In the genomic region with DNA sequence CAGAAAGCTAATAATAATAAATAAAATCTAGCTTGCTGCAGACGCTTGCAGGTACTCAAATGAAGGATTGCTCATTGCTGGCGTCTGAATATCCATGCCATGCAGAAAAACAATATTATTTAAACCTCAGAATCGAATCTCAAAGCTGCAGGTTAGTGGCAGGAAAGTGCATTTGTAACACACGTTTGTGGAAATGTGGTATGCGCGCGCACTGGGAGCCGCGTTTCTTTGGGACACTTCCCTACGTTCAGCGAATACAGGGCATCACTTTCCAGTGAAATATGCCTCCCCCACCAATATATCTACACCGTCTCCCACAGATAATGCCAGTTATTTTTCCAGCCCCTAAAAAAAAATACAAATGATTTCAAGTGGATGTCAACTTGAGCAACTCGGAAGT, we compare ENCODE assay signal across 1 cellular context.
TF ChIP-seq lines count a peak whose summit lies in the region.

No MANE protein-coding gene starts in this region.

TF ChIP-seq in HEK293, 187 proteins besides CTCF, POLR2A, EP300 and RAD21 (continued from another document):
- TF ChIP-seq, protein P1, sequence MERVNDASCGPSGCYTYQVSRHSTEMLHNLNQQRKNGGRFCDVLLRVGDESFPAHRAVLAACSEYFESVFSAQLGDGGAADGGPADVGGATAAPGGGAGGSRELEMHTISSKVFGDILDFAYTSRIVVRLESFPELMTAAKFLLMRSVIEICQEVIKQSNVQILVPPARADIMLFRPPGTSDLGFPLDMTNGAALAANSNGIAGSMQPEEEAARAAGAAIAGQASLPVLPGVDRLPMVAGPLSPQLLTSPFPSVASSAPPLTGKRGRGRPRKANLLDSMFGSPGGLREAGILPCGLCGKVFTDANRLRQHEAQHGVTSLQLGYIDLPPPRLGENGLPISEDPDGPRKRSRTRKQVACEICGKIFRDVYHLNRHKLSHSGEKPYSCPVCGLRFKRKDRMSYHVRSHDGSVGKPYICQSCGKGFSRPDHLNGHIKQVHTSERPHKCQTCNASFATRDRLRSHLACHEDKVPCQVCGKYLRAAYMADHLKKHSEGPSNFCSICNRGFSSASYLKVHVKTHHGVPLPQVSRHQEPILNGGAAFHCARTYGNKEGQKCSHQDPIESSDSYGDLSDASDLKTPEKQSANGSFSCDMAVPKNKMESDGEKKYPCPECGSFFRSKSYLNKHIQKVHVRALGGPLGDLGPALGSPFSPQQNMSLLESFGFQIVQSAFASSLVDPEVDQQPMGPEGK (tag by site-specific recombination; IDR thresholded peaks at IDR 0.05), result no peak
- no peak for TF ChIP-seq ZNF155 (tag by site-specific recombination; IDR thresholded peaks at IDR 0.05)
- TF ChIP-seq, protein P2, sequence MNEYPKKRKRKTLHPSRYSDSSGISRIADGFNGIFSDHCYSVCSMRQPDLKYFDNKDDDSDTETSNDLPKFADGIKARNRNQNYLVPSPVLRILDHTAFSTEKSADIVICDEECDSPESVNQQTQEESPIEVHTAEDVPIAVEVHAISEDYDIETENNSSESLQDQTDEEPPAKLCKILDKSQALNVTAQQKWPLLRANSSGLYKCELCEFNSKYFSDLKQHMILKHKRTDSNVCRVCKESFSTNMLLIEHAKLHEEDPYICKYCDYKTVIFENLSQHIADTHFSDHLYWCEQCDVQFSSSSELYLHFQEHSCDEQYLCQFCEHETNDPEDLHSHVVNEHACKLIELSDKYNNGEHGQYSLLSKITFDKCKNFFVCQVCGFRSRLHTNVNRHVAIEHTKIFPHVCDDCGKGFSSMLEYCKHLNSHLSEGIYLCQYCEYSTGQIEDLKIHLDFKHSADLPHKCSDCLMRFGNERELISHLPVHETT (tag by site-specific recombination; IDR thresholded peaks at IDR 0.05), result no peak
- TF ChIP-seq, protein P3, sequence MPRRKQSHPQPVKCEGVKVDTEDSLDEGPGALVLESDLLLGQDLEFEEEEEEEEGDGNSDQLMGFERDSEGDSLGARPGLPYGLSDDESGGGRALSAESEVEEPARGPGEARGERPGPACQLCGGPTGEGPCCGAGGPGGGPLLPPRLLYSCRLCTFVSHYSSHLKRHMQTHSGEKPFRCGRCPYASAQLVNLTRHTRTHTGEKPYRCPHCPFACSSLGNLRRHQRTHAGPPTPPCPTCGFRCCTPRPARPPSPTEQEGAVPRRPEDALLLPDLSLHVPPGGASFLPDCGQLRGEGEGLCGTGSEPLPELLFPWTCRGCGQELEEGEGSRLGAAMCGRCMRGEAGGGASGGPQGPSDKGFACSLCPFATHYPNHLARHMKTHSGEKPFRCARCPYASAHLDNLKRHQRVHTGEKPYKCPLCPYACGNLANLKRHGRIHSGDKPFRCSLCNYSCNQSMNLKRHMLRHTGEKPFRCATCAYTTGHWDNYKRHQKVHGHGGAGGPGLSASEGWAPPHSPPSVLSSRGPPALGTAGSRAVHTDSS (tag by site-specific recombination; IDR thresholded peaks at IDR 0.05), result no peak
- no peak for TF ChIP-seq SCRT2 (tag by site-specific recombination; IDR thresholded peaks at IDR 0.05)
- TF ChIP-seq YY2 (tag by site-specific recombination; IDR thresholded peaks at IDR 0.05), result no peak
- no peak for TF ChIP-seq ZNF404 (tag by site-specific recombination; IDR thresholded peaks at IDR 0.05)
- TF ChIP-seq, protein P4, sequence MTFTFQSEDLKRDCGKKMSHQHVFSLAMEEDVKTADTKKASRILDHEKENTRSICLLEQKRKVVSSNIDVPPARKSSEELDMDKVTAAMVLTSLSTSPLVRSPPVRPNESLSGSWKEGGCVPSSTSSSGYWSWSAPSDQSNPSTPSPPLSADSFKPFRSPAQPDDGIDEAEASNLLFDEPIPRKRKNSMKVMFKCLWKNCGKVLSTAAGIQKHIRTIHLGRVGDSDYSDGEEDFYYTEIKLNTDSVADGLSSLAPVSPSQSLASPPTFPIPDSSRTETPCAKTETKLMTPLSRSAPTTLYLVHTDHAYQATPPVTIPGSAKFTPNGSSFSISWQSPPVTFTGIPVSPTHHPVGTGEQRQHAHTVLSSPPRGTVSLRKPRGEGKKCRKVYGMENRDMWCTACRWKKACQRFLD (tag by site-specific recombination; IDR thresholded peaks at IDR 0.05), result no peak
- TF ChIP-seq KLF10 (tag by site-specific recombination; IDR thresholded peaks at IDR 0.05), result no peak
- no peak for TF ChIP-seq ZNF423 (tag by site-specific recombination; IDR thresholded peaks at IDR 0.05)
